Comparison of ENCODE assay signal across 1 cellular context in the genomic region with DNA sequence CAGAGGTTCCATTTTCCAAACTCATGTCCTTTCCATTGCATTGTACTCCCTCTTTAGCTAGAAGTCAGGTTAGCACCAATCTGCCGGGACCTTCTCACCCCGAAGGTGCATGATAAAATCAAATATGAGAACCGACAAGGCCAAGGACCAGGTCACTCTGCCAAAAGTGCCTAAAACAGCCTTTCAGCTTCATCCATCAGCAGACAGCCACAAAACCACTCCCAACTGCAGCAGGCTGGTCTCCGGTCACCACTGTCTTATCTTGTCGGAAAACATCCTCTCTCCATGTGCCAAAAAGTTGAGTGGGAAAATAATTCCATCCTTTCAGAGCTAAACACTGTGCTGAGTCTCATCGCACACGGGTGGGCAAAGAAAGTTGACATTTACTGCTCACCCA.
TF ChIP-seq lines count a peak whose summit lies in the region.

No MANE protein-coding gene starts in this region.

TF ChIP-seq in IMR-90, 13 proteins besides CTCF, POLR2A, EP300 and RAD21:
- TF ChIP-seq CEBPB (IDR thresholded peaks at IDR 0.05; ENCODE audit: low read depth, low read length) (no peak), MAZ (IDR thresholded peaks at IDR 0.05; ENCODE audit: borderline replicate concordance, low read depth, low read length) (no peak), FOS (IDR thresholded peaks at IDR 0.05; ENCODE audit: low read depth, low read length) (no peak)
- TF ChIP-seq, protein P1, sequence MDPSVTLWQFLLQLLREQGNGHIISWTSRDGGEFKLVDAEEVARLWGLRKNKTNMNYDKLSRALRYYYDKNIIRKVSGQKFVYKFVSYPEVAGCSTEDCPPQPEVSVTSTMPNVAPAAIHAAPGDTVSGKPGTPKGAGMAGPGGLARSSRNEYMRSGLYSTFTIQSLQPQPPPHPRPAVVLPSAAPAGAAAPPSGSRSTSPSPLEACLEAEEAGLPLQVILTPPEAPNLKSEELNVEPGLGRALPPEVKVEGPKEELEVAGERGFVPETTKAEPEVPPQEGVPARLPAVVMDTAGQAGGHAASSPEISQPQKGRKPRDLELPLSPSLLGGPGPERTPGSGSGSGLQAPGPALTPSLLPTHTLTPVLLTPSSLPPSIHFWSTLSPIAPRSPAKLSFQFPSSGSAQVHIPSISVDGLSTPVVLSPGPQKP (IDR thresholded peaks at IDR 0.05; ENCODE audit: borderline replicate concordance, low read depth, low read length), result no peak
